In the genomic region with DNA sequence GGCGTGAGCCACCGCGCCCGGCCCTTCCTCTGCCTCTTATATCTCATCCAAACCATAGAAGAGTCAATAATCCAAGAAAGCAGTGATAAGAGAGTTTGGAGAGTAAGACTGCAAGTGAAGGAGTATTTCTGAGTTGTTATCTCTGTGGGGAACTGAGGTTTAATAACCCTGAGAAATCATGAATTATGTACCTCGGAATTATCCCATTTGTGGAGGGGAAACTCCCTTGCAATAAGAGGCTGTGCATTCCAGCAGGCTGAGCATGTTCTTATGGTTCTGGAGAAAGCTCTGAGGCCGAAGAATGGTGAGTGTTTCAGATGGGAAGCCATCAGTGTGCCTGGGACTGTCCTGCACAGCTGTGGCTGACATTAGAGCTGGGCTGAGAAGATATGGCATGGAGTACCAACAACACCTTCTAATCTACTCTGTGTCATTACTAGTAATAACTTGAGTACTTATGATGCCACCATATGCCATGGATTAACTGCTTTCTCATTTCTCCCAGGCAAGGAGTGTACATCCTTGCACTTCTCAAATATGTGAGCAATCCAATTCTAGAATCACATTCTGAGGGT, we compare ENCODE assay signal across 25 cellular contexts. TPM values are rescaled to one million over a fixed set of nuclear protein-coding genes. Genes with fewer than 3 reads are reported as not detected.
DNase-seq lines count a peak whose midpoint lies in the region; ATAC-seq, FAIRE-seq and TF ChIP-seq lines count a peak whose summit lies in the region.
"Had no signal": no experiment of that assay in that cellular context is flagged by ENCODE, and none has a peak within 500 bp of the region (broad histone marks: within the 10 kb centered on the region; RNA-seq: fewer than 3 reads in every experiment).

No MANE protein-coding gene starts in this region.

- H3K4me3 ChIP-seq in WERI-Rb-1 (ENCODE audit: low read depth, low read length) (no peak overlapping the region), pancreas (no peak overlapping the region)
- H3K4me3 ChIP-seq: GM23248, SJSA1 had no signal

- H3K27me3 ChIP-seq in WERI-Rb-1 (ENCODE audit: insufficient read depth, low read depth, severe bottlenecking) (no peaks in the 10 kb centered on the region), pancreas (no peaks in the 10 kb centered on the region)

- no peak for FAIRE-seq in pancreas (lab: Jason Lieb, UNC)
- FAIRE-seq: HTR-8/SVneo had no signal

- no peaks in the 10 kb centered on the region for H3K36me3 ChIP-seq in WERI-Rb-1
- no peaks in the 10 kb centered on the region for H3K36me3 ChIP-seq in pancreas
- H3K36me3 ChIP-seq: SJSA1 had no signal

- H3K9me3 ChIP-seq in WERI-Rb-1 (ENCODE audit: severe bottlenecking) (peaks cover 15% of the 10 kb centered on the region), pancreas (no peaks in the 10 kb centered on the region)
- H3K9me3 ChIP-seq: Caco-2, SJSA1 had no signal

- DNase-seq in DMS 273 (lab: John Stamatoyannopoulos, UW; ENCODE audit: unreplicated experiment) (peak; percentile 51), DMS 273 treated with DMSO at 0.1 percent for 48 hours (lab: John Stamatoyannopoulos, UW) (no peak), WERI-Rb-1 (no peak), iris pigment epithelial cell (ENCODE audit: low read depth) (peak; percentile 11), pancreas (no peak), iPS-NIHi7 (ENCODE audit: extremely low spot score) (no peak)
- DNase-seq: Caco-2; CD8-positive, alpha-beta T cell; GM23248; H7; KBM-7; MV-4-11; NCI-H1105 treated with DMSO at 0.1 percent for 48 hours; NCI-H146; NCI-H2029; NCI-H2227 treated with DMSO at 0.1 percent for 48 hours; NCI-H510A treated with DMSO at 0.1 percent for 48 hours; NCI-H774; Right ventricle myocardium superior; RPMI8226 had no signal

- no peaks in the 10 kb centered on the region for H3K4me1 ChIP-seq in pancreas
- H3K4me1 ChIP-seq: SJSA1 had no signal

- TF ChIP-seq CTCF in WERI-Rb-1 (IDR thresholded peaks at IDR 0.05; ENCODE audit: low read depth, low read length) (no peak), pancreas (IDR thresholded peaks at IDR 0.05) (no peak)

- intact Hi-C loops in pancreas (cut with DNase I): no loop called here

- WGBS in pancreas, 2 donors: 91 to 92% methylated on average over 6 of the region's 6 CpGs

- ATAC-seq in pancreas (no peak), esophagus mucosa (no peak)
- ATAC-seq: CD8-positive, alpha-beta T cell had no signal

- peak overlapping the region; percentile 14 for H3K27ac ChIP-seq in WERI-Rb-1
- no peak overlapping the region for H3K27ac ChIP-seq in pancreas
- H3K27ac ChIP-seq: 22Rv1, C4-2B, GM23248, SJSA1 had no signal

RNA-seq across cellular contexts. Expression of gene NOX5, which starts 31.4 kb away (rescaled TPM):
- total RNA-seq in pancreas (under 1 TPM in 3 of 6 donors, not detected in 3; 0.05 to 0.14 (median 0.12) TPM), esophagus mucosa (0.44 TPM)
- under 1 TPM; 0.04 to 0.26 TPM for polyA plus RNA-seq in pancreas
- total RNA-seq: CD8-positive, alpha-beta T cell; H7; Right ventricle myocardium superior; SJSA1 had no signal
- polyA plus RNA-seq: GM23248 had no signal

RNA-seq across cellular contexts. Expression of gene SPESP1, which starts 52.7 kb away (rescaled TPM):
- total RNA-seq in pancreas: 1 to 10 TPM in 2 of 6 donors, under 1 TPM in 4; 0.28 to 1.5 (median 0.84) TPM
- polyA plus RNA-seq in pancreas: under 1 TPM; 0.61 to 0.80 TPM
- total RNA-seq in esophagus mucosa: 0.52 TPM
- total RNA-seq: Caco-2; CD8-positive, alpha-beta T cell; SJSA1 had no signal

Comparison
In these comparisons a context has a peak if more than half of its experiments do, and no peak if none do; other contexts are left out.
1. DNase-seq: peak in DMS 273 (single experiment) and iris pigment epithelial cell (single experiment); none in DMS 273 treated with DMSO at 0.1 percent for 48 hours (single experiment), WERI-Rb-1 (single experiment), pancreas (0 of 6) and iPS-NIHi7 (single experiment).